ENCODE assay signal across 1 cellular context in the genomic region with DNA sequence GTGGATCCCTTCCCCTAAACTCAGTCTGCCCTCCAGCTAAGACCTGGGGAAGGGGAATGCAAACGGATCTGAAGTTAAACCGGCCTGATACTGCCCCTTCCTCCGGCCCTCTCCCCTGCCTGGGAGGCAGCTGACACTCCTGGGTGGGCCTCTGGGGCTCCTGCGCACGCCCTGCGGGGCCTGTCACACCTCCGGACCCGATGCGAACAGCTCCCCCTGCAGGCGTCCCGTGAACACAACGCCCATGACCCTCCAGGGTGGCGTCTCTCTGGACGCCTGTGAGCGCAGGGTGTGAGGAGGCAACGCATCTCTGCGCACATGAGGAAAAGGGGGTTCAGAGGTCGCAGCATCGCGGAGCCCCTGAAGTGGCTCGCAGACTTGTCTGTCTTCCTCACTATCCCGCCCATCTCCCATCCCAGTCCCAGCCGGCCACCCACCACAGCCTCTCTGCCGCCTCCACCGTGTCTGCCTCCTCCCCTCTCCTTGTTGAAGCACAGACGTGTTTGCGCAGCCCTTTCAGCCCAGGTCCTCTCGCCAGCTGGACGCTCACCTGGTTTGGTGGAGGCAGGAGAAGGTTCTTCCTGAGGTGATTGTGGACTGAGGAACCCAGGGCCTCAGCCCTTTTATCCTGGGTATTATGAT.
TF ChIP-seq lines count a peak whose summit lies in the region.

No MANE protein-coding gene starts in this region.

TF ChIP-seq in K562, 482 proteins besides CTCF, POLR2A, EP300 and RAD21:
- peak; percentile 58 to 70 for TF ChIP-seq NRF1 (conservative IDR thresholded peaks at IDR 0.05 in 1 of 2, IDR thresholded peaks at IDR 0.05 in 1 of 2)
- TF ChIP-seq, protein P1, sequence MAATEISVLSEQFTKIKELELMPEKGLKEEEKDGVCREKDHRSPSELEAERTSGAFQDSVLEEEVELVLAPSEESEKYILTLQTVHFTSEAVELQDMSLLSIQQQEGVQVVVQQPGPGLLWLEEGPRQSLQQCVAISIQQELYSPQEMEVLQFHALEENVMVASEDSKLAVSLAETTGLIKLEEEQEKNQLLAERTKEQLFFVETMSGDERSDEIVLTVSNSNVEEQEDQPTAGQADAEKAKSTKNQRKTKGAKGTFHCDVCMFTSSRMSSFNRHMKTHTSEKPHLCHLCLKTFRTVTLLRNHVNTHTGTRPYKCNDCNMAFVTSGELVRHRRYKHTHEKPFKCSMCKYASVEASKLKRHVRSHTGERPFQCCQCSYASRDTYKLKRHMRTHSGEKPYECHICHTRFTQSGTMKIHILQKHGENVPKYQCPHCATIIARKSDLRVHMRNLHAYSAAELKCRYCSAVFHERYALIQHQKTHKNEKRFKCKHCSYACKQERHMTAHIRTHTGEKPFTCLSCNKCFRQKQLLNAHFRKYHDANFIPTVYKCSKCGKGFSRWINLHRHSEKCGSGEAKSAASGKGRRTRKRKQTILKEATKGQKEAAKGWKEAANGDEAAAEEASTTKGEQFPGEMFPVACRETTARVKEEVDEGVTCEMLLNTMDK (IDR thresholded peaks at IDR 0.05; ENCODE audit: borderline replicate concordance, insufficient read depth, low read depth, low read length, poor library complexity, severe bottlenecking): peak; percentile 19
- no peak for TF ChIP-seq MEF2A (IDR thresholded peaks at IDR 0.05; ENCODE audit: control insufficient read depth, low read depth, low read length)
- TF ChIP-seq, protein P2, sequence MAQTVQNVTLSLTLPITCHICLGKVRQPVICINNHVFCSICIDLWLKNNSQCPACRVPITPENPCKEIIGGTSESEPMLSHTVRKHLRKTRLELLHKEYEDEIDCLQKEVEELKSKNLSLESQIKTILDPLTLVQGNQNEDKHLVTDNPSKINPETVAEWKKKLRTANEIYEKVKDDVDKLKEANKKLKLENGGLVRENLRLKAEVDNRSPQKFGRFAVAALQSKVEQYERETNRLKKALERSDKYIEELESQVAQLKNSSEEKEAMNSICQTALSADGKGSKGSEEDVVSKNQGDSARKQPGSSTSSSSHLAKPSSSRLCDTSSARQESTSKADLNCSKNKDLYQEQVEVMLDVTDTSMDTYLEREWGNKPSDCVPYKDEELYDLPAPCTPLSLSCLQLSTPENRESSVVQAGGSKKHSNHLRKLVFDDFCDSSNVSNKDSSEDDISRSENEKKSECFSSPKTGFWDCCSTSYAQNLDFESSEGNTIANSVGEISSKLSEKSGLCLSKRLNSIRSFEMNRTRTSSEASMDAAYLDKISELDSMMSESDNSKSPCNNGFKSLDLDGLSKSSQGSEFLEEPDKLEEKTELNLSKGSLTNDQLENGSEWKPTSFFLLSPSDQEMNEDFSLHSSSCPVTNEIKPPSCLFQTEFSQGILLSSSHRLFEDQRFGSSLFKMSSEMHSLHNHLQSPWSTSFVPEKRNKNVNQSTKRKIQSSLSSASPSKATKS (CRISPR knock-in tag; IDR thresholded peaks at IDR 0.05): no peak
TF ChIP-seq in K562: peak in this region for 2.
